In genomic region chr3:149273096-149273751, GRCh38 we compare ENCODE assay signal across 8 cellular contexts. TPM values are rescaled to one million over a fixed set of nuclear protein-coding genes. Genes with fewer than 3 reads are reported as not detected.
DNase-seq lines count a peak whose midpoint lies in the region; ATAC-seq and TF ChIP-seq lines count a peak whose summit lies in the region.

No MANE protein-coding gene starts in this region.

- H3K36me3 Mint-ChIP-seq in CD4-positive, alpha-beta memory T cell: no peaks in the 10 kb centered on the region

- no peak overlapping the region for H3K4me3 Mint-ChIP-seq in CD4-positive, alpha-beta memory T cell

- no peaks in the 10 kb centered on the region for H3K27me3 Mint-ChIP-seq in CD4-positive, alpha-beta memory T cell

- peaks cover 17% of the 10 kb centered on the region for H3K4me1 ChIP-seq in CD4-positive, alpha-beta memory T cell (ENCODE audit: insufficient read depth, low read length)

- peak in 4 of 5 donors; percentile 58 to 69 (median 62) for DNase-seq in CD4-positive, alpha-beta memory T cell
- DNase-seq in NCI-H1417 treated with DMSO at 0.1 percent for 48 hours (lab: John Stamatoyannopoulos, UW): peak; percentile 76
- DNase-seq in SK-N-MC (ENCODE audit: low read depth, low spot score): peak; percentile 80
- DNase-seq in epithelial cell of esophagus (ENCODE audit: low read depth): peak; percentile 85
- peak; percentile 74 for DNase-seq in middle frontal gyrus (ENCODE audit: extremely low spot score, low spot score)
- no peak for DNase-seq in cortex of kidney (lab: John Stamatoyannopoulos, UW)

- H3K4me3 ChIP-seq in CD4-positive, alpha-beta memory T cell (ENCODE audit: low read length in 2 of 2): no peak overlapping the region
- no peak overlapping the region for H3K4me3 ChIP-seq in SK-N-MC
- no peak overlapping the region for H3K4me3 ChIP-seq in epithelial cell of esophagus (ENCODE audit: low read length)

- no peaks in the 10 kb centered on the region for H3K36me3 ChIP-seq in CD4-positive, alpha-beta memory T cell (ENCODE audit: insufficient read depth, low read length)
- H3K36me3 ChIP-seq in SK-N-MC (ENCODE audit: insufficient read depth, low read length): no peaks in the 10 kb centered on the region

- no peaks in the 10 kb centered on the region for H3K27me3 ChIP-seq in CD4-positive, alpha-beta memory T cell (ENCODE audit: insufficient read depth, low read length)

- peak; percentile 99 for TF ChIP-seq CTCF in epithelial cell of esophagus (IDR thresholded peaks at IDR 0.05; ENCODE audit: insufficient read depth, low read depth, low read length, missing control alignments)

- CTCF ChIA-PET in CD4-positive, alpha-beta memory T cell (lab: Charles Lee; ENCODE audit: partially characterized antibody): interaction anchor here (0.9 to 6.3 kb wide), 8 partner anchors 9 to 318 kb away, joined by 3 to 154 read pairs (median 6); partner anchors contain the start of gene HPS3

- no peak overlapping the region for H3K9ac ChIP-seq in SK-N-MC (ENCODE audit: insufficient read length)

- POLR2A ChIA-PET in CD4-positive, alpha-beta memory T cell (lab: Charles Lee; ENCODE audit: partially characterized antibody): interaction anchor here (1.9 kb wide), 1 partner anchor 144 kb away, joined by 6 read pairs; the partner anchor contains the start of gene HPS3

- no peaks in the 10 kb centered on the region for H3K9me3 ChIP-seq in CD4-positive, alpha-beta memory T cell (ENCODE audit: control insufficient read depth in 1 of 2, low read length in 2 of 2)
- H3K9me3 ChIP-seq in SK-N-MC (ENCODE audit: low read depth, low read length): no peaks in the 10 kb centered on the region

- no peak overlapping the region for H3K27ac Mint-ChIP-seq in CD4-positive, alpha-beta memory T cell

- intact Hi-C loops in CD4-positive, alpha-beta memory T cell (cut with micrococcal nuclease): loop anchor here (1.0 kb wide), 4 partner anchors 153 to 412 kb away; no protein-coding TSS in a partner anchor

- peaks cover 13 to 15% (median 14%) of the 10 kb centered on the region in 4 donors for H3K4me1 Mint-ChIP-seq in CD4-positive, alpha-beta memory T cell

- H3K9me3 Mint-ChIP-seq in CD4-positive, alpha-beta memory T cell: no peaks in the 10 kb centered on the region

- H3K27ac ChIP-seq in CD4-positive, alpha-beta memory T cell (ENCODE audit: low read depth, low read length): no peak overlapping the region
- no peak overlapping the region for H3K27ac ChIP-seq in SK-N-MC

- ATAC-seq in GM18508 (IDR thresholded peaks at IDR 0.05; ENCODE audit: insufficient read depth, unreplicated experiment): peak; percentile 81
- ATAC-seq in HG02973 (IDR thresholded peaks at IDR 0.05; ENCODE audit: unreplicated experiment): peak; percentile 79

RNA-seq across cellular contexts. Expression of gene CP, which starts 51.6 kb away (rescaled TPM):
- total RNA-seq in CD4-positive, alpha-beta memory T cell: not detected
- under 1 TPM in 1 of 2 donors, not detected in 1; 0.34 TPM for polyA plus RNA-seq in CD4-positive, alpha-beta memory T cell
